Comparison of ENCODE assay signal across 2 cellular contexts in the genomic region with DNA sequence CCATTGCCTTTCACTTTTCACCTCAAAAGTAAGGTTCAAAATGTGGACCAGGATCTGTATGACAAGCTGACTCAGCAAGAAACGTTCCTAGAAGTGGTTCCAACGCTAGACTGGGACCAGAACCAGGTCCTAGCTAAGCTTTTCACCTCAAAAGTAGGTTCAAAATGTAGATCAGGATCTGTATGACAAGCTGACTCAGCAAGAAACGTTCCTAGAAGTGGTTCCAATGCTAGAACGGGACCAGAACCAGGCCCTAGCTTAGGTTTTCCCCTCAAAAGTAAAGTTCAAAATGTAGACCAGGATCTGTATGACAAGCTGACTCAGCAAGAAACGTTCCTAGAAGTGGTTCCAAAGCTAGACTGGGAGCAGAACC.
A peak's percentile ranks its signal among the peaks of the same experiment; 100 is the strongest.
TF ChIP-seq lines count a peak whose summit lies in the region.

No MANE protein-coding gene starts in this region.

TF ChIP-seq in H1, 55 proteins besides CTCF, POLR2A, EP300 and RAD21:
- TF ChIP-seq MAFK (IDR thresholded peaks at IDR 0.05; ENCODE audit: low read depth, low read length) (peak; percentile 48; the same call in 1 of the 2 replicates), BACH1 (IDR thresholded peaks at IDR 0.05; ENCODE audit: low read length) (peak; percentile 32; the same call in 1 of the 2 replicates)

TF ChIP-seq in HepG2, 621 proteins besides CTCF, POLR2A, EP300 and RAD21:
- TF ChIP-seq MAFK (conservative IDR thresholded peaks at IDR 0.05 in 1 of 2, IDR thresholded peaks at IDR 0.05 in 1 of 2; ENCODE audit: low read length in 2 of 2) (peak; percentile 83 to 91), MAFF (IDR thresholded peaks at IDR 0.05; ENCODE audit: low read depth, low read length) (peak; percentile 91)
